ENCODE assay signal across 8 cellular contexts in genomic region chr21:43075170-43076023, GRCh38. TPM values are rescaled to one million over a fixed set of nuclear protein-coding genes. Genes with fewer than 3 reads are reported as not detected.
DNase-seq lines count a peak whose midpoint lies in the region; ATAC-seq and TF ChIP-seq lines count a peak whose summit lies in the region.
"Not testable (repeated sequence)": the region's sequence is repeated elsewhere in the genome, so short reads cannot be mapped to it uniquely, and the experiment has no call there.

Gene CBS (minus strand): TSS chr21:43075835. CDS start chr21:43072193, 3,642 bp downstream.

- not testable (repeated sequence) for H3K36me3 ChIP-seq in SJCRH30, cardiac muscle cell

- in situ Hi-C loops in G401 (cut with HindIII; ENCODE audit: low sequenced_read_pairs): not testable (repeated sequence)

- not testable (repeated sequence) for DNase-seq in G401 (ENCODE audit: low spot score); SJCRH30; activated T-cell treated with anti-CD3 and anti-CD28 coated beads, Interleukin-2, amount 50 U/mL, for 4 hours; chondrocyte (ENCODE audit: low spot score); cardiac muscle cell (ENCODE audit: low read depth in 1 of 2, low spot score in 1 of 2); lung microvascular endothelial cell (ENCODE audit: low read depth in 2 of 2); progenitor cell of endocrine pancreas (ENCODE audit: low spot score, unreplicated experiment); type B pancreatic cell (ENCODE audit: extremely low spot score, unreplicated experiment)

- TF ChIP-seq CTCF in chondrocyte (IDR thresholded peaks at IDR 0.05); cardiac muscle cell (IDR thresholded peaks at IDR 0.05; ENCODE audit: low read depth, low read length); progenitor cell of endocrine pancreas (IDR thresholded peaks at IDR 0.05; ENCODE audit: unreplicated experiment); type B pancreatic cell (conservative IDR thresholded peaks at IDR 0.05): not testable (repeated sequence)

- not testable (repeated sequence) for H3K27me3 Mint-ChIP-seq in activated T-cell treated with anti-CD3 and anti-CD28 coated beads, Interleukin-2, amount 50 U/mL, for 4 hours (ENCODE audit: low read depth); chondrocyte (ENCODE audit: low read depth); progenitor cell of endocrine pancreas; type B pancreatic cell

- not testable (repeated sequence) for H3K27me3 ChIP-seq in SJCRH30, cardiac muscle cell

- not testable (repeated sequence) for H3K4me1 Mint-ChIP-seq in activated T-cell treated with anti-CD3 and anti-CD28 coated beads, Interleukin-2, amount 50 U/mL, for 4 hours (ENCODE audit: low read depth); chondrocyte (ENCODE audit: low read depth); progenitor cell of endocrine pancreas (ENCODE audit: low read depth); type B pancreatic cell (ENCODE audit: unreplicated experiment)

- H3K9me3 Mint-ChIP-seq in activated T-cell treated with anti-CD3 and anti-CD28 coated beads, Interleukin-2, amount 50 U/mL, for 4 hours; chondrocyte (ENCODE audit: low read depth); progenitor cell of endocrine pancreas (ENCODE audit: low read depth); type B pancreatic cell: not testable (repeated sequence)

- H3K4me3 Mint-ChIP-seq in activated T-cell treated with anti-CD3 and anti-CD28 coated beads, Interleukin-2, amount 50 U/mL, for 4 hours; chondrocyte (ENCODE audit: unreplicated experiment); progenitor cell of endocrine pancreas (ENCODE audit: low read depth); type B pancreatic cell: not testable (repeated sequence)

- H3K4me3 ChIP-seq in SJCRH30, cardiac muscle cell: not testable (repeated sequence)

- not testable (repeated sequence) for H3K36me3 Mint-ChIP-seq in activated T-cell treated with anti-CD3 and anti-CD28 coated beads, Interleukin-2, amount 50 U/mL, for 4 hours (ENCODE audit: insufficient read depth); chondrocyte (ENCODE audit: low read depth); progenitor cell of endocrine pancreas (ENCODE audit: insufficient read depth); type B pancreatic cell

- peak; percentile 31 to 44 for ATAC-seq in activated T-cell treated with anti-CD3 and anti-CD28 coated beads, Interleukin-2, amount 50 U/mL, for 4 hours

- H3K27ac ChIP-seq in SJCRH30, cardiac muscle cell: not testable (repeated sequence)

- not testable (repeated sequence) for H3K27ac Mint-ChIP-seq in chondrocyte (ENCODE audit: unreplicated experiment); progenitor cell of endocrine pancreas; type B pancreatic cell

- H3K4me1 ChIP-seq in SJCRH30; cardiac muscle cell (ENCODE audit: low read depth): not testable (repeated sequence)

- not testable (repeated sequence) for H3K9me3 ChIP-seq in SJCRH30 (replicated peaks); cardiac muscle cell (ENCODE audit: low read depth)

RNA-seq across cellular contexts. Expression of gene CBS, which starts in this region (rescaled TPM):
- 54.7 and 71.5 TPM in 2 replicates for total RNA-seq in G401 (2014; rRNA removed; shearing (Covaris generic))
- total RNA-seq in SJCRH30 (2014; rRNA removed; shearing (Covaris generic)): 7.4 and 10.2 TPM in 2 replicates
- 1 to 10 TPM; 5.5 to 9.4 (median 8.4) TPM for total RNA-seq in activated T-cell treated with anti-CD3 and anti-CD28 coated beads, Interleukin-2, amount 50 U/mL, for 4 hours
- total RNA-seq in chondrocyte (16.6 to 92.3 TPM (median 85.1 TPM) in 3 replicates), cardiac muscle cell (53.8 and 102 TPM in 2 replicates), lung microvascular endothelial cell (2.4 and 30.4 TPM in 2 replicates), progenitor cell of endocrine pancreas (160 and 184 TPM in 2 replicates), type B pancreatic cell (ENCODE audit: low replicate concordance) (44.1 and 68.6 TPM in 2 replicates)
- 85.4 and 93.6 TPM in 2 replicates for polyA plus RNA-seq in cardiac muscle cell
